Comparison of ENCODE assay signal across 27 cellular contexts in the genomic region with DNA sequence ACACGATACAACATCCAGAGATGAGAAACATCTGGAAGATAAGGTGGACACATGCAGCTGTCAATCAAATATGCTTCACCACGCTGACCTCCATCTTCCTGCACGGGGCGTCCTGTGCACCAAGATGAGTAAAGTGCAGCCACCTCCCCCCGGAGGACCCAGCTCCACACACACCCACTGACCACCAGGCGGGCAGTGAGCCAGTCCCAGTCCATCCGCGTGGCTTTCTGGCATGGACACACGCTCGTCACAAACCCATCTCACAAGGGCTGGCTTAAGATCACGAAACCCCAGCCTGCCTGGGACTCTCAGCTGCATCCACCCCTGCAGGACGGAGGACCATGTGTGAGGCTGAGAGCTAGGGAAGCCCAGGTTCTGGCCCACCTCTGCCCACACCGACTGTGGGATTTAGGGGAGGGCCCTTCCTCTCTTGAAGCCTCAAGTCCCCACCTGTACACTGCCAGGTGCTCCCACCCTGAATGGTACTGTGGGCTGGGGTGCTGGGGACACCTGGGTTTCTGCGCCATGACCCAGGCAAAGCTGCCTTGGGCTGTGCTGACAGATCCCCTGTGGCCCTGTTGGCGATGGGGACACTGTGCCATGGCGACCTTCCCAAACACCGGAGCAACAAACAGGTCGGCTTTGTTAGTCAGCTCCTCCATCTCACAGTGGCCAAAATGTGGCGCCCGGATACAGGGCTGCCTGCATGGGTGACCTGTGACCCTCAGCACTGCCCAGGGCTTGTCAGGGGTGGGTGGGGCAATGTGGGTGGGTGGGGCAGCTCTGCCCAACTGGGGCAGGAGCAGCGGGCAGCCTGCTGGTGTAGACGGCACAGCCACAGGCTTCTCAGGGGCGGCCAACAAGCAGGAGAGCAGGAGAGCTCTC.
"Had no signal": no experiment of that assay in that cellular context is flagged by ENCODE, and none has a peak within 500 bp of the region (broad histone marks: within the 10 kb centered on the region; RNA-seq: fewer than 3 reads in every experiment).

No MANE protein-coding gene starts in this region.

- H3K4me3 Mint-ChIP-seq: activated CD4-positive, alpha-beta memory T cell treated with anti-CD3 and anti-CD28 coated beads for 36 hours; activated CD4-positive, alpha-beta T cell treated with anti-CD3 and anti-CD28 coated beads, Interleukin-2, amount 10 ng/mL, durations not matched to agents 24 days and 14 days; activated naive CD4-positive, alpha-beta T cell treated with anti-CD3 and anti-CD28 coated beads, Interleukin-2, amount 10 ng/mL, durations not matched to agents 7 days and 5 days; activated naive CD8-positive, alpha-beta T cell treated with anti-CD3 and anti-CD28 coated beads, Interleukin-2, amount 10 ng/mL, durations not matched to agents 7 days and 5 days; activated T-cell treated with anti-CD3 and anti-CD28 coated beads, Interleukin-2, amount 50 U/mL, for 24 hours; dendritic cell treated with granulocyte-macrophage colony-stimulating factor and Interleukin-4, amounts not matched to agents 40 ng/mL and 50 ng/mL, for 4 days; mesothelial cell of epicardium; stimulated activated effector memory CD8-positive, alpha-beta T cell treated with anti-CD3 and anti-CD28 coated beads, Interleukin-12 subunit alpha, Interleukin-12 subunit beta, amount 100 ng/mL, for 72 hours; stimulated activated naive CD8-positive, alpha-beta T cell treated with anti-CD3 and anti-CD28 coated beads, Interleukin-15, Interleukin-2, amounts not matched to agents 100 ng/mL and 50 ng/mL, for 24 hours; T-helper 1 cell treated with Interleukin-12 subunit alpha and Interleukin-12 subunit beta and Interleukin-4 antibody, amounts not matched to agents 30 μg/mL and 1 μg/mL, for 36 hours had no signal

- H3K4me1 ChIP-seq: esophagus muscularis mucosa, left ventricle myocardium inferior had no signal

- DNase-seq: activated CD4-positive, alpha-beta memory T cell treated with anti-CD3 and anti-CD28 coated beads for 36 hours; activated CD4-positive, alpha-beta T cell treated with anti-CD3 and anti-CD28 coated beads, Interleukin-2, amount 10 ng/mL, durations not matched to agents 24 days and 14 days; activated CD4-positive, CD25-positive, alpha-beta regulatory T cell treated with anti-CD3 and anti-CD28 coated beads, Interleukin-2, amount 50 U/mL, for 72 hours; activated CD8-positive, alpha-beta memory T cell treated with anti-CD3 and anti-CD28 coated beads, Interleukin-2, amount 50 U/mL, for 4 hours; activated gamma-delta T cell; activated naive CD4-positive, alpha-beta T cell treated with anti-CD3 and anti-CD28 coated beads, Interleukin-2, amount 10 ng/mL, durations not matched to agents 7 days and 5 days; activated naive CD8-positive, alpha-beta T cell treated with anti-CD3 and anti-CD28 coated beads, Interleukin-2, amount 10 ng/mL, durations not matched to agents 7 days and 5 days; activated T-cell treated with anti-CD3 and anti-CD28 coated beads, Interleukin-2, amount 50 U/mL, for 24 hours; amniotic stem cell; central memory CD4-positive, alpha-beta T cell; foreskin melanocyte; left ventricle myocardium inferior; mammary epithelial cell; naive thymus-derived CD4-positive, alpha-beta T cell; nucleus accumbens; right cardiac atrium; stimulated activated CD4-positive, alpha-beta T cell treated with anti-CD3 and anti-CD28 coated beads, Interleukin-4, amount 100 ng/mL, for 24 hours; T-helper 9 cell; trophoblast cell had no signal

- ATAC-seq: right cardiac atrium; stimulated activated effector memory CD8-positive, alpha-beta T cell treated with anti-CD3 and anti-CD28 coated beads, Interleukin-12 subunit alpha, Interleukin-12 subunit beta, amount 100 ng/mL, for 72 hours had no signal

- H3K9me3 Mint-ChIP-seq: activated CD4-positive, alpha-beta memory T cell treated with anti-CD3 and anti-CD28 coated beads for 36 hours; activated CD4-positive, alpha-beta T cell treated with anti-CD3 and anti-CD28 coated beads, Interleukin-2, amount 10 ng/mL, durations not matched to agents 24 days and 14 days; activated naive CD4-positive, alpha-beta T cell treated with anti-CD3 and anti-CD28 coated beads, Interleukin-2, amount 10 ng/mL, durations not matched to agents 7 days and 5 days; activated naive CD8-positive, alpha-beta T cell treated with anti-CD3 and anti-CD28 coated beads, Interleukin-2, amount 10 ng/mL, durations not matched to agents 7 days and 5 days; activated T-cell treated with anti-CD3 and anti-CD28 coated beads, Interleukin-2, amount 50 U/mL, for 24 hours; dendritic cell treated with granulocyte-macrophage colony-stimulating factor and Interleukin-4, amounts not matched to agents 40 ng/mL and 50 ng/mL, for 4 days; naive thymus-derived CD4-positive, alpha-beta T cell; stimulated activated effector memory CD8-positive, alpha-beta T cell treated with anti-CD3 and anti-CD28 coated beads, Interleukin-12 subunit alpha, Interleukin-12 subunit beta, amount 100 ng/mL, for 72 hours; stimulated activated naive CD8-positive, alpha-beta T cell treated with anti-CD3 and anti-CD28 coated beads, Interleukin-15, Interleukin-2, amounts not matched to agents 100 ng/mL and 50 ng/mL, for 24 hours; T-helper 1 cell treated with Interleukin-12 subunit alpha and Interleukin-12 subunit beta and Interleukin-4 antibody, amounts not matched to agents 30 μg/mL and 1 μg/mL, for 36 hours had no signal

- H3K4me3 ChIP-seq: esophagus muscularis mucosa, left ventricle myocardium inferior, skin epidermis, thoracic aorta had no signal

- H3K27ac ChIP-seq: esophagus muscularis mucosa, left ventricle myocardium inferior, skin epidermis, thoracic aorta had no signal

- H3K27ac Mint-ChIP-seq: activated CD4-positive, alpha-beta memory T cell treated with anti-CD3 and anti-CD28 coated beads for 36 hours; activated CD4-positive, alpha-beta T cell treated with anti-CD3 and anti-CD28 coated beads, Interleukin-2, amount 10 ng/mL, durations not matched to agents 24 days and 14 days; activated naive CD4-positive, alpha-beta T cell treated with anti-CD3 and anti-CD28 coated beads, Interleukin-2, amount 10 ng/mL, durations not matched to agents 7 days and 5 days; activated naive CD8-positive, alpha-beta T cell treated with anti-CD3 and anti-CD28 coated beads, Interleukin-2, amount 10 ng/mL, durations not matched to agents 7 days and 5 days; activated T-cell treated with anti-CD3 and anti-CD28 coated beads, Interleukin-2, amount 50 U/mL, for 24 hours; dendritic cell treated with granulocyte-macrophage colony-stimulating factor and Interleukin-4, amounts not matched to agents 40 ng/mL and 50 ng/mL, for 4 days; mesothelial cell of epicardium; stimulated activated effector memory CD8-positive, alpha-beta T cell treated with anti-CD3 and anti-CD28 coated beads, Interleukin-12 subunit alpha, Interleukin-12 subunit beta, amount 100 ng/mL, for 72 hours; stimulated activated naive CD8-positive, alpha-beta T cell treated with anti-CD3 and anti-CD28 coated beads, Interleukin-15, Interleukin-2, amounts not matched to agents 100 ng/mL and 50 ng/mL, for 24 hours; T-helper 1 cell treated with Interleukin-12 subunit alpha and Interleukin-12 subunit beta and Interleukin-4 antibody, amounts not matched to agents 30 μg/mL and 1 μg/mL, for 36 hours had no signal

- H3K27me3 Mint-ChIP-seq: activated CD4-positive, alpha-beta memory T cell treated with anti-CD3 and anti-CD28 coated beads for 36 hours; activated CD4-positive, alpha-beta T cell treated with anti-CD3 and anti-CD28 coated beads, Interleukin-2, amount 10 ng/mL, durations not matched to agents 24 days and 14 days; activated naive CD4-positive, alpha-beta T cell treated with anti-CD3 and anti-CD28 coated beads, Interleukin-2, amount 10 ng/mL, durations not matched to agents 7 days and 5 days; activated naive CD8-positive, alpha-beta T cell treated with anti-CD3 and anti-CD28 coated beads, Interleukin-2, amount 10 ng/mL, durations not matched to agents 7 days and 5 days; activated T-cell treated with anti-CD3 and anti-CD28 coated beads, Interleukin-2, amount 50 U/mL, for 24 hours; stimulated activated naive CD8-positive, alpha-beta T cell treated with anti-CD3 and anti-CD28 coated beads, Interleukin-15, Interleukin-2, amounts not matched to agents 100 ng/mL and 50 ng/mL, for 24 hours had no signal

- H3K36me3 ChIP-seq: esophagus muscularis mucosa, left ventricle myocardium inferior, thoracic aorta had no signal

- H3K9me3 ChIP-seq: esophagus muscularis mucosa, left ventricle myocardium inferior, thoracic aorta had no signal

- H3K36me3 Mint-ChIP-seq: activated CD4-positive, alpha-beta memory T cell treated with anti-CD3 and anti-CD28 coated beads for 36 hours; activated naive CD4-positive, alpha-beta T cell treated with anti-CD3 and anti-CD28 coated beads, Interleukin-2, amount 10 ng/mL, durations not matched to agents 7 days and 5 days; activated naive CD8-positive, alpha-beta T cell treated with anti-CD3 and anti-CD28 coated beads, Interleukin-2, amount 10 ng/mL, durations not matched to agents 7 days and 5 days; mesothelial cell of epicardium; naive thymus-derived CD4-positive, alpha-beta T cell; stimulated activated effector memory CD8-positive, alpha-beta T cell treated with anti-CD3 and anti-CD28 coated beads, Interleukin-12 subunit alpha, Interleukin-12 subunit beta, amount 100 ng/mL, for 72 hours had no signal

- H3K4me1 Mint-ChIP-seq: activated CD4-positive, alpha-beta T cell treated with anti-CD3 and anti-CD28 coated beads, Interleukin-2, amount 10 ng/mL, durations not matched to agents 24 days and 14 days; activated naive CD4-positive, alpha-beta T cell treated with anti-CD3 and anti-CD28 coated beads, Interleukin-2, amount 10 ng/mL, durations not matched to agents 7 days and 5 days; activated naive CD8-positive, alpha-beta T cell treated with anti-CD3 and anti-CD28 coated beads, Interleukin-2, amount 10 ng/mL, durations not matched to agents 7 days and 5 days; mesothelial cell of epicardium; naive thymus-derived CD4-positive, alpha-beta T cell had no signal
